ENCODE assay signal across 27 cellular contexts in genomic region chr6:26380256-26380655, GRCh38.
"Had no signal": no experiment of that assay in that cellular context is flagged by ENCODE, and none has a peak within 500 bp of the region (broad histone marks: within the 10 kb centered on the region; RNA-seq: fewer than 3 reads in every experiment).

No MANE protein-coding gene starts in this region.

- H3K9me3 Mint-ChIP-seq: activated CD4-positive, alpha-beta memory T cell treated with anti-CD3 and anti-CD28 coated beads, Interleukin-2, amount 10 ng/mL, durations not matched to agents 7 days and 5 days; central memory CD8-positive, alpha-beta T cell; naive B cell; stimulated activated effector memory CD8-positive, alpha-beta T cell treated with anti-CD3 and anti-CD28 coated beads, Interleukin-12 subunit alpha, Interleukin-12 subunit beta, amount 100 ng/mL, for 72 hours had no signal

- H3K27ac ChIP-seq: esophagus muscularis mucosa, heart left ventricle, lower lobe of right lung, prostate gland, right atrium auricular region, stomach, suprapubic skin, tibial nerve had no signal

- DNase-seq: activated CD4-positive, alpha-beta memory T cell treated with anti-CD3 and anti-CD28 coated beads, Interleukin-2, amount 10 ng/mL, durations not matched to agents 7 days and 5 days; activated CD4-positive, alpha-beta T cell treated with anti-CD3 and anti-CD28 coated beads for 48 hours; activated CD4-positive, CD25-positive, alpha-beta regulatory T cell; activated CD8-positive, alpha-beta memory T cell treated with anti-CD3 and anti-CD28 coated beads, Interleukin-2, amount 10 ng/mL, durations not matched to agents 7 days and 5 days; activated effector memory CD4-positive, alpha-beta T cell treated with anti-CD3 and anti-CD28 coated beads, Interleukin-2, amount 50 U/mL, for 16 hours; activated naive CD4-positive, alpha-beta T cell treated with anti-CD3 and anti-CD28 coated beads, Interleukin-2, amount 50 U/mL, for 16 hours; activated T-cell treated with anti-CD3 and anti-CD28 coated beads for 4 hours; aorta; effector memory CD4-positive, alpha-beta T cell; heart left ventricle; kidney; lower lobe of right lung; mesendoderm; naive B cell; stimulated activated CD4-positive, alpha-beta T cell treated with anti-CD3 and anti-CD28 coated beads, Interleukin-1b, Interleukin-23, amount 100 ng/mL, for 48 hours; stomach; SW 1271; T-helper 17 cell had no signal

- H3K4me3 ChIP-seq: esophagus muscularis mucosa, heart left ventricle, lower lobe of right lung, prostate gland, right atrium auricular region, stomach, suprapubic skin, tibial nerve had no signal

- ATAC-seq: activated CD8-positive, alpha-beta memory T cell treated with anti-CD3 and anti-CD28 coated beads, Interleukin-2, amount 10 ng/mL, durations not matched to agents 7 days and 5 days; heart left ventricle; lower lobe of right lung; stimulated activated effector memory CD8-positive, alpha-beta T cell treated with anti-CD3 and anti-CD28 coated beads, Interleukin-12 subunit alpha, Interleukin-12 subunit beta, amount 100 ng/mL, for 72 hours; T-helper 17 cell had no signal

- FAIRE-seq: colon, kidney, urothelium cell line had no signal

- H3K9me3 ChIP-seq: esophagus muscularis mucosa, heart left ventricle, lower lobe of right lung, prostate gland, right atrium auricular region, stomach, suprapubic skin, tibial nerve had no signal

- H3K27me3 Mint-ChIP-seq: activated CD4-positive, alpha-beta memory T cell treated with anti-CD3 and anti-CD28 coated beads, Interleukin-2, amount 10 ng/mL, durations not matched to agents 7 days and 5 days; activated CD8-positive, alpha-beta memory T cell treated with anti-CD3 and anti-CD28 coated beads, Interleukin-2, amount 10 ng/mL, durations not matched to agents 7 days and 5 days; central memory CD8-positive, alpha-beta T cell; naive B cell; T-helper 17 cell had no signal

- H3K4me1 ChIP-seq: prostate gland had no signal

- H3K27me3 ChIP-seq: esophagus muscularis mucosa, heart left ventricle, right atrium auricular region, stomach, suprapubic skin, tibial nerve had no signal

- H3K4me3 Mint-ChIP-seq: activated CD4-positive, alpha-beta memory T cell treated with anti-CD3 and anti-CD28 coated beads, Interleukin-2, amount 10 ng/mL, durations not matched to agents 7 days and 5 days; activated CD8-positive, alpha-beta memory T cell treated with anti-CD3 and anti-CD28 coated beads, Interleukin-2, amount 10 ng/mL, durations not matched to agents 7 days and 5 days; central memory CD8-positive, alpha-beta T cell; stimulated activated effector memory CD8-positive, alpha-beta T cell treated with anti-CD3 and anti-CD28 coated beads, Interleukin-12 subunit alpha, Interleukin-12 subunit beta, amount 100 ng/mL, for 72 hours; T-helper 17 cell had no signal

- H3K27ac Mint-ChIP-seq: activated CD4-positive, alpha-beta memory T cell treated with anti-CD3 and anti-CD28 coated beads, Interleukin-2, amount 10 ng/mL, durations not matched to agents 7 days and 5 days; activated CD8-positive, alpha-beta memory T cell treated with anti-CD3 and anti-CD28 coated beads, Interleukin-2, amount 10 ng/mL, durations not matched to agents 7 days and 5 days; stimulated activated effector memory CD8-positive, alpha-beta T cell treated with anti-CD3 and anti-CD28 coated beads, Interleukin-12 subunit alpha, Interleukin-12 subunit beta, amount 100 ng/mL, for 72 hours had no signal

- H3K36me3 ChIP-seq: prostate gland, right atrium auricular region had no signal
